ENCODE assay signal across 10 cellular contexts in the genomic region with DNA sequence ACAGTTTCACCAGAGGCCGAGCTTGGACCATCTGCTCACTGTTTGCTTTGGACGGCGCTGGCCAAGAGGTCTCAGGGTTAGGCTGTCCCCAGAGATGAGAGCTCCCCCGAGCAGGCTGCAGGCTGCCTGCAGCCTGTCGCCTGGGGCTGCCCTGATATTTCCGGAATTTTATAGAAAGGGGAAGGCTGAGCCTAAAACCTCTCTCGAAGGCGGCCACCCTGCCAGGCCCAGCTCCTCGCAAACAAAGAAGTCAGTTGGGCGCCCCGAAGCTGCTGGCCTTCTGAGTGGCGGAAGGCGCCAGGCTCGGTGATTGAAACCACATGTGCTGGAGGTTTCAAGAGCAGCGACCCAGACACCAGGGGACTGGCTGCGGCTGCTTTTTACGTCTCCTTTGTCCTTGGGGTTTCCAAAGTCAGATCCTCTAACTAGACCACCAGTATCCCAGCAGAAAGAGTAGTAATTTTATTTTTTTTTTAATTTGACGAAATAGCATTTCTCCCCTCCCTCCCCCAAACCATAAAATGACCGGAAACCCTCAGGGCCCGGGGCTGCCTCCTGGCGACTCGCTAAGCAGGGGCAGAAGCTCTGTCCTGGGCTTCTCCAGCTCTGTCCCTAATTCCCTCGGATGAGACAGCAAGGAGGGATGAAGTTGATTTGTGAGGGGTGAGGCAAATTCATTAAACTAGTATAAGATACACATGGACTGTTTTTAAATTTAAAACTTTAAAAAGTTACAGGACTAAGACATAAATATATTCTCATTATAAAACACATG. TPM values are rescaled to one million over a fixed set of nuclear protein-coding genes. Genes with fewer than 3 reads are reported as not detected.
DNase-seq lines count a peak whose midpoint lies in the region; FAIRE-seq and TF ChIP-seq lines count a peak whose summit lies in the region.
"Had no signal": no experiment of that assay in that cellular context is flagged by ENCODE, and none has a peak within 500 bp of the region (broad histone marks: within the 10 kb centered on the region; RNA-seq: fewer than 3 reads in every experiment).

No MANE protein-coding gene starts in this region.

- WGBS in endodermal cell (ENCODE audit: insufficient coverage in 1 of 2, insufficient read length in 1 of 2), 2 experiments = 75 to 85% methylated on average over 8 to 21 of the region's 23 CpGs

- peak overlapping the region; percentile 92 for H3K27ac ChIP-seq in endodermal cell (ENCODE audit: low read depth, low read length)
- H3K27ac ChIP-seq: neutrophil had no signal

- peaks cover 28% of the 10 kb centered on the region for H3K36me3 Mint-ChIP-seq in endodermal cell (ENCODE audit: low read depth)
- no peaks in the 10 kb centered on the region for H3K36me3 Mint-ChIP-seq in mesothelial cell of epicardium
- H3K36me3 Mint-ChIP-seq: T-cell had no signal

- FAIRE-seq in A204.1 (lab: Jason Lieb, UNC) = peak; percentile 75
- no peak for FAIRE-seq in RCC 7860 (lab: Jason Lieb, UNC)

- H3K9me3 Mint-ChIP-seq in endodermal cell = no peaks in the 10 kb centered on the region
- no peaks in the 10 kb centered on the region for H3K9me3 Mint-ChIP-seq in mesothelial cell of epicardium
- H3K9me3 Mint-ChIP-seq: T-cell had no signal

- H3K9me3 ChIP-seq in MG63 = no peaks in the 10 kb centered on the region
- peaks cover 4% of the 10 kb centered on the region for H3K9me3 ChIP-seq in endodermal cell (ENCODE audit: control insufficient read depth, low read length)
- H3K9me3 ChIP-seq: neutrophil had no signal

- no peak overlapping the region for H3K4me3 Mint-ChIP-seq in endodermal cell
- H3K4me3 Mint-ChIP-seq in mesothelial cell of epicardium = peak overlapping the region; percentile 52
- H3K4me3 Mint-ChIP-seq: T-cell had no signal

- no peak for TF ChIP-seq CTCF in endodermal cell (conservative IDR thresholded peaks at IDR 0.05)
- no peak for TF ChIP-seq CTCF in mesothelial cell of epicardium (IDR thresholded peaks at IDR 0.05; ENCODE audit: unreplicated experiment)

- H3K27me3 ChIP-seq in MG63 (no peaks in the 10 kb centered on the region), endodermal cell (ENCODE audit: control insufficient read depth, insufficient read depth, low read length, poor library complexity, severe bottlenecking) (no peaks in the 10 kb centered on the region)
- H3K27me3 ChIP-seq: neutrophil had no signal

- H3K4me3 ChIP-seq in MG63 = no peak overlapping the region
- no peak overlapping the region for H3K4me3 ChIP-seq in endodermal cell (ENCODE audit: low read length)

- H3K9ac ChIP-seq in endodermal cell (ENCODE audit: extremely low read depth, low read length, poor library complexity, severe bottlenecking) = no peak overlapping the region

- peaks cover 7% of the 10 kb centered on the region for H3K4me1 Mint-ChIP-seq in endodermal cell
- H3K4me1 Mint-ChIP-seq in mesothelial cell of epicardium = peaks cover 12% of the 10 kb centered on the region

- DNase-seq in MG63 (peak; percentile 77), endodermal cell (peak; percentile 85), mesothelial cell of epicardium (ENCODE audit: low spot score in 2 of 2, unreplicated experiment in 2 of 2) (peak; percentile 27 to 47), RCC 7860 (ENCODE audit: low spot score) (no peak), SW 1271 (lab: John Stamatoyannopoulos, UW) (no peak), NCI-H345 treated with DMSO at 0.1 percent for 48 hours (lab: John Stamatoyannopoulos, UW; ENCODE audit: unreplicated experiment) (no peak)
- no peak for DNase-seq in activated CD4-positive, alpha-beta T cell treated with anti-CD3 and anti-CD28 coated beads for 4 hours

- H3K27ac Mint-ChIP-seq in endodermal cell (peak overlapping the region; percentile 90), mesothelial cell of epicardium (peak overlapping the region; percentile 97)
- H3K27ac Mint-ChIP-seq: T-cell had no signal

- H3K4me1 ChIP-seq in endodermal cell (ENCODE audit: control insufficient read depth, insufficient read depth, low read length) = no peaks in the 10 kb centered on the region

- H3K27me3 Mint-ChIP-seq in endodermal cell (ENCODE audit: insufficient read depth) (no peaks in the 10 kb centered on the region), mesothelial cell of epicardium (ENCODE audit: low read depth) (no peaks in the 10 kb centered on the region)
- H3K27me3 Mint-ChIP-seq: T-cell had no signal

- H3K36me3 ChIP-seq in MG63 (peaks cover 26% of the 10 kb centered on the region), endodermal cell (ENCODE audit: control insufficient read depth, insufficient read depth, low read length) (peaks cover 46% of the 10 kb centered on the region)
- H3K36me3 ChIP-seq: neutrophil had no signal

RNA-seq across cellular contexts. Expression of gene CLMP, which starts 57.4 kb away (rescaled TPM):
- total RNA-seq in MG63 (2014; rRNA removed; shearing (Covaris generic); ENCODE audit: low replicate concordance) = 78.3 and 109 TPM in 2 replicates
- total RNA-seq in endodermal cell (10 to 100 TPM; 86.5 to 94.4 TPM), mesothelial cell of epicardium (16.3 to 18.9 TPM (median 18.0 TPM) in 3 replicates)
- 18.3 TPM for polyA plus RNA-seq in endodermal cell (2013, experiment 1 of 2)
- polyA plus RNA-seq in endodermal cell (2013, experiment 2 of 2) = 23.9 TPM

Comparison
In these comparisons a context has a peak if more than half of its experiments do, and no peak if none do; other contexts are left out.
1. DNase-seq: peak in MG63 (single experiment), endodermal cell (single experiment) and mesothelial cell of epicardium (2 of 2); none in RCC 7860 (single experiment), SW 1271 (0 of 2), activated CD4-positive, alpha-beta T cell treated with anti-CD3 and anti-CD28 coated beads for 4 hours (0 of 2) and NCI-H345 treated with DMSO at 0.1 percent for 48 hours (single experiment).